In the genomic region with DNA sequence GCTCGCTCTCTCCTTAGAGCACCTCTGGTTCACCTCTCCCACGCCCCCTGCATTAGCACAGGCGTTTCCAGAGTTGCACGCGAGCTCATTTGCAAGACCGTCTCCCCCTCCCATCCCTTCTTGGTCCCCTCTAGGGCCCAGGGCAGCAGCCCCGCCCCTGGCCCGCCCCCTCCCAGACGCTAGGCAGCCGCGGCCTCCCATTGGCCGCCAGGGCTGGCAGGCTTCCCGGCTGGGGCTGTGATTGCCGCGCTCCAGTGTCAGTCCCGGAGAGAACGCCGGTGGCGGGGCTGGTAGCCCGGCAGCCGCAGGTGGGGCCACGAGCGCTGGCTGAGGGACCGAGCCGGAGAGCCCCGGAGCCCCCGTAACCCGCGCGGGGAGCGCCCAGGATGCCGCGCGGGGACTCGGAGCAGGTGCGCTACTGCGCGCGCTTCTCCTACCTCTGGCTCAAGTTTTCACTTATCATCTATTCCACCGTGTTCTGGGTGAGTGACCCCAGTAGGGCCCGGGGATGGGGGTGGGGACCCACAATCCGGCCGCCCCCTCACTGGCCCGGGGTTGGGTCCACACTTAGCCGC, we compare ENCODE assay signal across 8 cellular contexts. TPM values are rescaled to one million over a fixed set of nuclear protein-coding genes. Genes with fewer than 3 reads are reported as not detected.
DNase-seq lines count a peak whose midpoint lies in the region; TF ChIP-seq lines count a peak whose summit lies in the region.

A gene (plus strand): TSS at position 257 of the 575 bp plus-strand sequence. CDS start 130 bp downstream, at position 387.

- no peak within 1 kb of the TSS for H2BK15ac ChIP-seq in H9 (ENCODE audit: low read depth, low read length)

- H4K20me1 ChIP-seq in H9 (ENCODE audit: control insufficient read depth, insufficient read depth, insufficient read length): no peaks in the 10 kb centered on the region

- peak within 1 kb of the TSS; percentile 71 to 83 for H3K4me3 Mint-ChIP-seq in H9

- peak within 1 kb of the TSS; percentile 60 for H3K4me2 ChIP-seq in H9 (ENCODE audit: insufficient read depth, insufficient read length, low read length)

- H2AK5ac ChIP-seq in H9 (ENCODE audit: insufficient read length, low read length): no peak within 1 kb of the TSS

- no peaks in the 10 kb centered on the region for H3K9me3 ChIP-seq in H9 (ENCODE audit: control insufficient read depth, low read depth, low read length)
- no peaks in the 10 kb centered on the region for H3K9me3 ChIP-seq in adrenal gland (replicated peaks in 1 of 3)
- no peaks in the 10 kb centered on the region for H3K9me3 ChIP-seq in left ventricle myocardium inferior (replicated peaks)
- no peaks in the 10 kb centered on the region for H3K9me3 ChIP-seq in tibial nerve

- H3K23ac ChIP-seq in H9 (ENCODE audit: insufficient read length, low read depth, low read length): no peak within 1 kb of the TSS

- H3K36me3 Mint-ChIP-seq in H9 (ENCODE audit: insufficient read depth in 1 of 3, low read depth in 3 of 3): peaks cover 0 to 2% (median 0%) of the 10 kb centered on the region in 3 experiments; a peak in 2 of 7 replicates

- H3K27ac Mint-ChIP-seq in H9: peak within 1 kb of the TSS in 2 of 3 experiments; percentile 36 to 45; a peak in 2 of 7 replicates

- H3K4me1 Mint-ChIP-seq in H9: peaks cover 10 to 17% of the 10 kb centered on the region in 2 experiments

- H3K56ac ChIP-seq in H9 (ENCODE audit: insufficient read length, low read depth, low read length): no peak within 1 kb of the TSS

- no peak within 1 kb of the TSS for H3K18ac ChIP-seq in H9 (ENCODE audit: insufficient read length, low read depth, low read length)

- no peaks in the 10 kb centered on the region; a peak in 1 of 5 replicates for H3K9me3 Mint-ChIP-seq in H9

- no peak within 1 kb of the TSS for H4K8ac ChIP-seq in H9 (replicated peaks; ENCODE audit: insufficient read length, low read depth, low read length)

- H2BK12ac ChIP-seq in H9 (ENCODE audit: insufficient read length, low read depth, low read length): no peak within 1 kb of the TSS

- H2BK5ac ChIP-seq in H9 (ENCODE audit: insufficient read length, low read length): no peak within 1 kb of the TSS

- H3K23me2 ChIP-seq in H9 (ENCODE audit: insufficient read length, low read depth, low read length, poor library complexity, severe bottlenecking): peaks cover 6% of the 10 kb centered on the region

- H4K5ac ChIP-seq in H9 (ENCODE audit: insufficient read length, low read depth, low read length): no peak within 1 kb of the TSS

- peak in 1 of 2 donors; percentile 81 for TF ChIP-seq EP300 in tibial nerve (IDR thresholded peaks at IDR 0.05)

- no peaks in the 10 kb centered on the region for H3K79me2 ChIP-seq in H9 (ENCODE audit: insufficient read depth, low read length)

- H3K4me1 ChIP-seq in H9 (ENCODE audit: insufficient read depth, low read length) (no peaks in the 10 kb centered on the region), adrenal gland (replicated peaks in 1 of 2) (peaks cover 0 to 25% of the 10 kb centered on the region in 2 donors), left ventricle myocardium inferior (peaks cover 58% of the 10 kb centered on the region), tibial nerve (peaks cover 0 to 60% (median 16%) of the 10 kb centered on the region in 4 donors)

- no peak within 1 kb of the TSS for H3K14ac ChIP-seq in H9 (ENCODE audit: insufficient read depth, low read length)

- H3K27ac ChIP-seq in H9 (ENCODE audit: insufficient read length, low read depth, low read length): no peak within 1 kb of the TSS
- H3K27ac ChIP-seq in adrenal gland: peak within 1 kb of the TSS in 2 of 5 donors; percentile 15 to 40
- peak within 1 kb of the TSS; percentile 82 for H3K27ac ChIP-seq in left ventricle myocardium inferior (replicated peaks)
- H3K27ac ChIP-seq in tibial nerve: peak within 1 kb of the TSS; percentile 73 to 93 (median 84)

- H3K27me3 Mint-ChIP-seq in H9 (ENCODE audit: low read depth): peaks cover 76% of the 10 kb centered on the region

- H2BK20ac ChIP-seq in H9 (ENCODE audit: low read depth, low read length, poor library complexity, severe bottlenecking): no peak within 1 kb of the TSS

- H3K4ac ChIP-seq in H9 (ENCODE audit: low read depth, low read length): no peak within 1 kb of the TSS

- H3T11ph ChIP-seq in H9 (ENCODE audit: low read length): no peak within 1 kb of the TSS

- H2AFZ ChIP-seq in H9 (ENCODE audit: low read length): no peak within 1 kb of the TSS

- no CpG with 5 or more reads among the region's 45 CpGs for WGBS in H9 (ENCODE audit: extremely low coverage, insufficient read length, low lambda C conversion rate)
- 0 to 8% (median 1%) methylated on average over 12 to 45 of the region's 45 CpGs for WGBS in adrenal gland, 4 donors
- WGBS in tibial nerve, 2 donors: 1 to 2% methylated on average over 22 to 28 of the region's 45 CpGs

- TF ChIP-seq POLR2A in adrenal gland (IDR thresholded peaks at IDR 0.05) (peak in 1 of 2 donors; percentile 21), tibial nerve (IDR thresholded peaks at IDR 0.05) (peak; percentile 58 to 80)

- DNase-seq in DMS153 treated with DMSO at 0.1 percent for 48 hours (lab: John Stamatoyannopoulos, UW; ENCODE audit: unreplicated experiment): peak; percentile 77
- peak; percentile 97 for DNase-seq in H9
- peak; percentile 81 for DNase-seq in NCI-H1105 (lab: John Stamatoyannopoulos, UW)
- DNase-seq in adrenal gland: peak; percentile 82 to 91 (median 90)
- peak; percentile 92 for DNase-seq in left ventricle myocardium inferior
- DNase-seq in posterior cingulate gyrus: peak; percentile 85 to 99 (median 94)
- peak; percentile 72 to 74 for DNase-seq in tibial nerve (ENCODE audit: low spot score in 2 of 2)

- TF ChIP-seq CTCF in H9 (conservative IDR thresholded peaks at IDR 0.05) (no peak), adrenal gland (IDR thresholded peaks at IDR 0.05) (no peak), left ventricle myocardium inferior (IDR thresholded peaks at IDR 0.05; ENCODE audit: borderline replicate concordance) (no peak), tibial nerve (IDR thresholded peaks at IDR 0.05) (peak in 2 of 5 experiments; percentile 8 to 47)

- H3K4me3 ChIP-seq in adrenal gland: peak within 1 kb of the TSS in 2 of 4 donors; percentile 41 to 78
- H3K4me3 ChIP-seq in left ventricle myocardium inferior: peak within 1 kb of the TSS; percentile 86
- H3K4me3 ChIP-seq in tibial nerve: peak within 1 kb of the TSS; percentile 63 to 92 (median 83)

- H2BK120ac ChIP-seq in H9 (ENCODE audit: low read depth, low read length, poor library complexity, severe bottlenecking): no peak within 1 kb of the TSS

- intact Hi-C loops in T-helper 1 cell treated with Interleukin-12 subunit alpha and Interleukin-12 subunit beta and Interleukin-4 antibody, amounts not matched to agents 30 ng/mL and 1 ng/mL, for 36 hours (cut with micrococcal nuclease): loop anchor here (1.0 kb wide), 2 partner anchors 24 to 42 kb away; no protein-coding TSS in a partner anchor
- intact Hi-C loops in adrenal gland (cut with DNase I): no loop called here
- intact Hi-C loops in left ventricle myocardium inferior (cut with micrococcal nuclease): no loop called here
- intact Hi-C loops in posterior cingulate gyrus (cut with DNase I): loop anchor here (2.0 kb wide), 1 partner anchor 58 kb away; no protein-coding TSS in a partner anchor

- no peaks in the 10 kb centered on the region for H3K79me1 ChIP-seq in H9 (ENCODE audit: insufficient read depth, low read depth, low read length, poor library complexity, severe bottlenecking)

- no peak within 1 kb of the TSS for H4K91ac ChIP-seq in H9 (ENCODE audit: insufficient read length, low read depth, low read length)

- H3K27me3 ChIP-seq in H9 (ENCODE audit: insufficient read depth, low read length): peaks cover 13% of the 10 kb centered on the region; the same call in 1 of the 2 replicates
- no peaks in the 10 kb centered on the region for H3K27me3 ChIP-seq in adrenal gland
- no peaks in the 10 kb centered on the region for H3K27me3 ChIP-seq in left ventricle myocardium inferior (ENCODE audit: low read depth)
- H3K27me3 ChIP-seq in tibial nerve: no peaks in the 10 kb centered on the region

- no peaks in the 10 kb centered on the region for H3K36me3 ChIP-seq in adrenal gland (replicated peaks in 1 of 2)
- H3K36me3 ChIP-seq in left ventricle myocardium inferior: no peaks in the 10 kb centered on the region
- H3K36me3 ChIP-seq in tibial nerve: no peaks in the 10 kb centered on the region

- no peak within 1 kb of the TSS for H3K9ac ChIP-seq in H9 (ENCODE audit: extremely low read depth, insufficient read length, low read length)

RNA-seq across cellular contexts. Expression of the gene that starts here (rescaled TPM):
- total RNA-seq in H9 (2021) (7.7 and 7.8 TPM in 2 replicates), adrenal gland (10 to 100 TPM in 6 of 8 donors, 1 to 10 TPM in 2; 6.9 to 13.6 (median 10.8) TPM), left ventricle myocardium inferior (6.8 TPM), tibial nerve (100 to 1,000 TPM in 1 of 4 donors, 10 to 100 TPM in 3; 46.9 to 117 (median 92.7) TPM)
- total RNA-seq in T-helper 1 cell treated with Interleukin-12 subunit alpha and Interleukin-12 subunit beta and Interleukin-4 antibody, amounts not matched to agents 30 ng/mL and 1 ng/mL, for 36 hours: 12.0 and 12.8 TPM in 2 replicates
- 10 to 100 TPM in 1 of 3 donors, 1 to 10 TPM in 2; 5.6 to 14.8 (median 8.6) TPM for polyA plus RNA-seq in adrenal gland

Comparison
In these comparisons a context has a peak if more than half of its experiments do, and no peak if none do; other contexts are left out.
1. intact Hi-C loops: an anchor here in T-helper 1 cell treated with Interleukin-12 subunit alpha and Interleukin-12 subunit beta and Interleukin-4 antibody, amounts not matched to agents 30 ng/mL and 1 ng/mL, for 36 hours (1.0 kb wide) and posterior cingulate gyrus (2.0 kb wide); none called in adrenal gland and left ventricle myocardium inferior.